27 cellular contexts compared by ENCODE assay signal in the genomic region with DNA sequence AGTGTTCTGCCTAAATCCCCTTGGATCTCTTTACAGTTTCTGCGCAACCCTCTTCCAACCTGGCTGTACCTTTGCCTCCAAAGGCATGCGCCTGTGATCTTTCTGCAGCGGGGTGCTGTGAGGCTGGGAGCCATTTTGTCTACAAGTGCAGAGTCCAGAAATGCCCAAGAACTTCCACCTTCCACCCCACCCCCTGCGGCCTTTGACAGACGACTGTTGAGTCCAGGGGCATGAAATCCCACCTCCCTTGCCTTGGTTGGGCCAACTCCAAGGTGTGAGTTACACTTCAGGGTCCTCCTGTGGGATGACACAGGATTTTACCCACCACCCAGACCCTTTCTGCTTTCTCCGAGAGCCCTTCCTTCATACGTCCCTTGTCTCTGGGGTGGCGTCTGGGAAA.
"Had no signal": no experiment of that assay in that cellular context is flagged by ENCODE, and none has a peak within 500 bp of the region (broad histone marks: within the 10 kb centered on the region; RNA-seq: fewer than 3 reads in every experiment).

No MANE protein-coding gene starts in this region.

- H3K27ac Mint-ChIP-seq: dendritic cell treated with granulocyte-macrophage colony-stimulating factor and Interleukin-4, amounts not matched to agents 40 ng/mL and 50 ng/mL, for 4 days; effector memory CD8-positive, alpha-beta T cell; endodermal cell; immature natural killer cell had no signal

- H3K27me3 Mint-ChIP-seq: dendritic cell treated with granulocyte-macrophage colony-stimulating factor and Interleukin-4, amounts not matched to agents 40 ng/mL and 50 ng/mL, for 4 days had no signal

- DNase-seq: colonic mucosa; cortex of kidney; effector CD8-positive, alpha-beta T cell; effector memory CD8-positive, alpha-beta T cell; endodermal cell; erythroblast; esophagus squamous epithelium; foreskin fibroblast; foreskin melanocyte; gastrocnemius medialis; glutamatergic neuron; head of caudate nucleus; heart right ventricle; hypothalamus; immature natural killer cell; islet precursor cell; left cardiac atrium; left lung; left ventricle myocardium superior; lower lobe of right lung; mesenchymal stem cell; mucosa of descending colon; naive B cell had no signal

- H3K4me3 Mint-ChIP-seq: dendritic cell treated with granulocyte-macrophage colony-stimulating factor and Interleukin-4, amounts not matched to agents 40 ng/mL and 50 ng/mL, for 4 days; effector memory CD8-positive, alpha-beta T cell; endodermal cell; immature natural killer cell; naive B cell had no signal

- H3K4me3 ChIP-seq: colonic mucosa, esophagus squamous epithelium, gastrocnemius medialis, heart right ventricle, left lung, lower lobe of right lung, mucosa of descending colon had no signal

- H3K36me3 ChIP-seq: colonic mucosa, esophagus squamous epithelium, gastrocnemius medialis, heart right ventricle, left lung, lower lobe of right lung had no signal

- H3K27me3 ChIP-seq: colonic mucosa, esophagus squamous epithelium, gastrocnemius medialis, heart right ventricle, left lung had no signal

- ATAC-seq: effector memory CD8-positive, alpha-beta T cell; esophagus mucosa; gastrocnemius medialis; heart right ventricle; left cardiac atrium; left lung; left ventricle myocardium superior; lower lobe of right lung; mucosa of descending colon had no signal

- H3K9me3 Mint-ChIP-seq: dendritic cell treated with granulocyte-macrophage colony-stimulating factor and Interleukin-4, amounts not matched to agents 40 ng/mL and 50 ng/mL, for 4 days; effector memory CD8-positive, alpha-beta T cell; endodermal cell; immature natural killer cell; naive B cell had no signal

- H3K4me1 ChIP-seq: colonic mucosa, gastrocnemius medialis, heart right ventricle, left lung, lower lobe of right lung had no signal

- H3K4me1 Mint-ChIP-seq: endodermal cell, immature natural killer cell, naive B cell had no signal

- H3K27ac ChIP-seq: colonic mucosa, epithelial cell of prostate, esophagus squamous epithelium, gastrocnemius medialis, heart right ventricle, left lung, lower lobe of right lung had no signal

- H3K9me3 ChIP-seq: colonic mucosa, esophagus squamous epithelium, gastrocnemius medialis, heart right ventricle, left lung, lower lobe of right lung, mucosa of descending colon had no signal

- H3K36me3 Mint-ChIP-seq: immature natural killer cell, naive B cell had no signal

- FAIRE-seq: endometrium had no signal
